In genomic region chr14:24310666-24311604, GRCh38 we compare ENCODE assay signal across 8 cellular contexts.
DNase-seq lines count a peak whose midpoint lies in the region; ATAC-seq and TF ChIP-seq lines count a peak whose summit lies in the region.

LTB4R (plus strand) TSS chr14:24311502; CDS start chr14:24315652, 4,150 bp downstream.

- DNase-seq in AG09309 (ENCODE audit: low read depth) (no peak), astrocyte of the hippocampus (ENCODE audit: low read depth, low spot score) (peak; percentile 93), iris pigment epithelial cell (ENCODE audit: low read depth) (peak; percentile 85), SKM-1 (lab: John Stamatoyannopoulos, UW; ENCODE audit: unreplicated experiment) (no peak)
- DNase-seq in stimulated activated CD4-positive, alpha-beta T cell treated with anti-CD3 and anti-CD28 coated beads, Interleukin-1b, Interleukin-23, amount 100 ng/mL, for 48 hours = peak; percentile 59

- TF ChIP-seq CTCF in AG09309 (IDR thresholded peaks at IDR 0.05; ENCODE audit: control insufficient read depth, insufficient read depth, low read depth, low read length, missing control alignments) = peak; percentile 18

- H3K27me3 Mint-ChIP-seq in T-helper 1 cell treated with Interleukin-12 subunit alpha and Interleukin-12 subunit beta and Interleukin-4 antibody, amounts not matched to agents 30 μg/mL and 1 μg/mL, for 36 hours (ENCODE audit: low read depth) = no peaks in the 10 kb centered on the region

- H3K4me3 ChIP-seq in AG09309 (ENCODE audit: control insufficient read depth, low read depth, low read length) = no peak within 1 kb of the TSS

- ATAC-seq in GM18909 (IDR thresholded peaks at IDR 0.05; ENCODE audit: poor library complexity, unreplicated experiment) = peak; percentile 68
- peak; percentile 61 for ATAC-seq in HG03159 (IDR thresholded peaks at IDR 0.05; ENCODE audit: unreplicated experiment)

- no peaks in the 10 kb centered on the region for H3K9me3 Mint-ChIP-seq in T-helper 1 cell treated with Interleukin-12 subunit alpha and Interleukin-12 subunit beta and Interleukin-4 antibody, amounts not matched to agents 30 μg/mL and 1 μg/mL, for 36 hours

- peak within 1 kb of the TSS; percentile 82 for H3K4me3 Mint-ChIP-seq in T-helper 1 cell treated with Interleukin-12 subunit alpha and Interleukin-12 subunit beta and Interleukin-4 antibody, amounts not matched to agents 30 μg/mL and 1 μg/mL, for 36 hours

- H3K36me3 Mint-ChIP-seq in T-helper 1 cell treated with Interleukin-12 subunit alpha and Interleukin-12 subunit beta and Interleukin-4 antibody, amounts not matched to agents 30 μg/mL and 1 μg/mL, for 36 hours (ENCODE audit: low read depth) = peaks cover 43% of the 10 kb centered on the region

- H3K27ac Mint-ChIP-seq in T-helper 1 cell treated with Interleukin-12 subunit alpha and Interleukin-12 subunit beta and Interleukin-4 antibody, amounts not matched to agents 30 μg/mL and 1 μg/mL, for 36 hours = peak within 1 kb of the TSS; percentile 89

- peaks cover 65% of the 10 kb centered on the region for H3K4me1 Mint-ChIP-seq in T-helper 1 cell treated with Interleukin-12 subunit alpha and Interleukin-12 subunit beta and Interleukin-4 antibody, amounts not matched to agents 30 μg/mL and 1 μg/mL, for 36 hours (ENCODE audit: low read depth)

Comparison
In these comparisons a context has a peak if more than half of its experiments do, and no peak if none do; other contexts are left out.
1. DNase-seq: peak in astrocyte of the hippocampus (single experiment), iris pigment epithelial cell (single experiment) and stimulated activated CD4-positive, alpha-beta T cell treated with anti-CD3 and anti-CD28 coated beads, Interleukin-1b, Interleukin-23, amount 100 ng/mL, for 48 hours (single experiment); none in AG09309 (single experiment) and SKM-1 (single experiment).